ENCODE assay signal across 37 cellular contexts in genomic region chr13:32674503-32674902, GRCh38.
"Had no signal": no experiment of that assay in that cellular context is flagged by ENCODE, and none has a peak within 500 bp of the region (broad histone marks: within the 10 kb centered on the region; RNA-seq: fewer than 3 reads in every experiment).

No MANE protein-coding gene starts in this region.

- H3K27ac ChIP-seq: adrenal gland, ascending aorta, body of pancreas, breast epithelium, cardiac muscle cell had no signal

- H3K9me3 Mint-ChIP-seq: activated naive CD4-positive, alpha-beta T cell treated with anti-CD3 and anti-CD28 coated beads for 36 hours; activated naive CD4-positive, alpha-beta T cell treated with anti-CD3 and anti-CD28 coated beads, Interleukin-2, amount 10 ng/mL, durations not matched to agents 7 days and 5 days; activated naive CD4-positive, alpha-beta T cell treated with anti-CD3 and anti-CD28 coated beads, Interleukin-2, amount 50 U/mL, for 24 hours; activated naive CD4-positive, alpha-beta T cell treated with anti-CD3 and anti-CD28 coated beads, Interleukin-2, amount 50 U/mL, for 72 hours; activated naive CD8-positive, alpha-beta T cell treated with anti-CD3 and anti-CD28 coated beads for 36 hours; activated naive CD8-positive, alpha-beta T cell treated with anti-CD3 and anti-CD28 coated beads, Interleukin-2, amount 10 ng/mL, durations not matched to agents 7 days and 5 days; activated naive CD8-positive, alpha-beta T cell treated with anti-CD3 and anti-CD28 coated beads, Interleukin-2, amount 50 U/mL, for 24 hours; activated T-cell treated with anti-CD3 and anti-CD28 coated beads, Interleukin-2, amount 50 U/mL, for 24 hours; activated T-cell treated with anti-CD3 and anti-CD28 coated beads, Interleukin-2, amount 50 U/mL, for 4 hours; activated T-cell treated with anti-CD3 and anti-CD28 coated beads, Interleukin-2, amount 50 U/mL, for 72 hours; activated T-helper 1 cell treated with anti-CD3 and anti-CD28 coated beads, Interleukin-12 subunit alpha, Interleukin-12 subunit beta, Interleukin-2, Interleukin-4 antibody, amounts not matched to agents 30 ng/mL and 10 ng/mL and 1 ng/mL, durations not matched to agents 14 hours and 24 hours and 36 hours; activated T-helper 17 cell treated with anti-CD3 and anti-CD28 coated beads, Interleukin-2, amount 50 U/mL, for 72 hours; activated T-helper 2 cell treated with anti-CD3 and anti-CD28 coated beads, Interferon-gamma antibody, Interleukin-2, Interleukin-4, amounts not matched to agents 10 μg/mL and 5 μg/mL and 100 μg/mL, durations not matched to agents 14 hours and 24 hours and 36 hours; central memory CD8-positive, alpha-beta T cell had no signal

- H3K27me3 Mint-ChIP-seq: activated naive CD4-positive, alpha-beta T cell treated with anti-CD3 and anti-CD28 coated beads, Interleukin-2, amount 10 ng/mL, durations not matched to agents 7 days and 5 days; activated naive CD4-positive, alpha-beta T cell treated with anti-CD3 and anti-CD28 coated beads, Interleukin-2, amount 50 U/mL, for 24 hours; activated naive CD8-positive, alpha-beta T cell; activated naive CD8-positive, alpha-beta T cell treated with anti-CD3 and anti-CD28 coated beads for 36 hours; activated naive CD8-positive, alpha-beta T cell treated with anti-CD3 and anti-CD28 coated beads, Interleukin-2, amount 10 ng/mL, durations not matched to agents 7 days and 5 days; activated naive CD8-positive, alpha-beta T cell treated with anti-CD3 and anti-CD28 coated beads, Interleukin-2, amount 50 U/mL, for 24 hours; activated T-cell treated with anti-CD3 and anti-CD28 coated beads, Interleukin-2, amount 50 U/mL, for 24 hours; activated T-helper 17 cell treated with anti-CD3 and anti-CD28 coated beads, Interleukin-2, amount 50 U/mL, for 72 hours; brain; central memory CD8-positive, alpha-beta T cell had no signal

- H3K27ac Mint-ChIP-seq: activated naive CD4-positive, alpha-beta T cell treated with anti-CD3 and anti-CD28 coated beads for 36 hours; activated naive CD4-positive, alpha-beta T cell treated with anti-CD3 and anti-CD28 coated beads, Interleukin-2, amount 10 ng/mL, durations not matched to agents 7 days and 5 days; activated naive CD4-positive, alpha-beta T cell treated with anti-CD3 and anti-CD28 coated beads, Interleukin-2, amount 50 U/mL, for 24 hours; activated naive CD4-positive, alpha-beta T cell treated with anti-CD3 and anti-CD28 coated beads, Interleukin-2, amount 50 U/mL, for 72 hours; activated naive CD8-positive, alpha-beta T cell; activated naive CD8-positive, alpha-beta T cell treated with anti-CD3 and anti-CD28 coated beads for 36 hours; activated naive CD8-positive, alpha-beta T cell treated with anti-CD3 and anti-CD28 coated beads, Interleukin-2, amount 10 ng/mL, durations not matched to agents 7 days and 5 days; activated naive CD8-positive, alpha-beta T cell treated with anti-CD3 and anti-CD28 coated beads, Interleukin-2, amount 50 U/mL, for 24 hours; activated T-cell treated with anti-CD3 and anti-CD28 coated beads, Interleukin-2, amount 50 U/mL, for 24 hours; activated T-cell treated with anti-CD3 and anti-CD28 coated beads, Interleukin-2, amount 50 U/mL, for 72 hours; activated T-helper 1 cell treated with anti-CD3 and anti-CD28 coated beads, Interleukin-12 subunit alpha, Interleukin-12 subunit beta, Interleukin-2, Interleukin-4 antibody, amounts not matched to agents 30 ng/mL and 10 ng/mL and 1 ng/mL, durations not matched to agents 14 hours and 24 hours and 36 hours; activated T-helper 17 cell treated with anti-CD3 and anti-CD28 coated beads, Interleukin-2, amount 50 U/mL, for 72 hours; activated T-helper 2 cell treated with anti-CD3 and anti-CD28 coated beads, Interferon-gamma antibody, Interleukin-2, Interleukin-4, amounts not matched to agents 10 μg/mL and 5 μg/mL and 100 μg/mL, durations not matched to agents 14 hours and 24 hours and 36 hours; brain had no signal

- H3K4me3 ChIP-seq: adrenal gland, ascending aorta, body of pancreas, breast epithelium, cardiac muscle cell had no signal

- H3K9me3 ChIP-seq: adrenal gland, ascending aorta, body of pancreas had no signal

- DNase-seq: activated effector memory CD4-positive, alpha-beta T cell treated with anti-CD3 and anti-CD28 coated beads, Interleukin-2, amount 50 U/mL, for 16 hours; activated effector memory CD4-positive, alpha-beta T cell treated with Interleukin-2 at 50 U/mL for 16 hours; activated gamma-delta T cell; activated gamma-delta T cell treated with Interleukin-2 at 50 U/mL for 16 hours; activated naive CD4-positive, alpha-beta T cell; activated naive CD4-positive, alpha-beta T cell treated with anti-CD3 and anti-CD28 coated beads for 36 hours; activated naive CD4-positive, alpha-beta T cell treated with anti-CD3 and anti-CD28 coated beads, Interleukin-2, amount 10 ng/mL, durations not matched to agents 7 days and 5 days; activated naive CD4-positive, alpha-beta T cell treated with anti-CD3 and anti-CD28 coated beads, Interleukin-2, amount 50 U/mL, for 16 hours; activated naive CD4-positive, alpha-beta T cell treated with Interleukin-2 at 50 U/mL for 16 hours; activated naive CD8-positive, alpha-beta T cell treated with anti-CD3 and anti-CD28 coated beads for 36 hours; activated naive CD8-positive, alpha-beta T cell treated with anti-CD3 and anti-CD28 coated beads, Interleukin-2, amount 10 ng/mL, durations not matched to agents 7 days and 5 days; activated naive CD8-positive, alpha-beta T cell treated with anti-CD3 and anti-CD28 coated beads, Interleukin-2, amount 50 U/mL, for 24 hours; activated T-cell treated with anti-CD3 and anti-CD28 coated beads, Interleukin-2, amount 50 U/mL, for 24 hours; activated T-cell treated with anti-CD3 and anti-CD28 coated beads, Interleukin-2, amount 50 U/mL, for 4 hours; activated T-cell treated with anti-CD3 and anti-CD28 coated beads, Interleukin-2, amount 50 U/mL, for 48 hours; activated T-cell treated with anti-CD3 and anti-CD28 coated beads, Interleukin-2, amount 50 U/mL, for 72 hours; adrenal gland; amniotic stem cell; amygdala; anterior cingulate cortex; aorta; body of pancreas; brain microvascular endothelial cell; caudate nucleus; central memory CD4-positive, alpha-beta T cell; cerebellar nuclear complex had no signal

- H3K4me3 Mint-ChIP-seq: activated naive CD4-positive, alpha-beta T cell treated with anti-CD3 and anti-CD28 coated beads for 36 hours; activated naive CD4-positive, alpha-beta T cell treated with anti-CD3 and anti-CD28 coated beads, Interleukin-2, amount 10 ng/mL, durations not matched to agents 7 days and 5 days; activated naive CD4-positive, alpha-beta T cell treated with anti-CD3 and anti-CD28 coated beads, Interleukin-2, amount 50 U/mL, for 24 hours; activated naive CD8-positive, alpha-beta T cell; activated naive CD8-positive, alpha-beta T cell treated with anti-CD3 and anti-CD28 coated beads for 36 hours; activated naive CD8-positive, alpha-beta T cell treated with anti-CD3 and anti-CD28 coated beads, Interleukin-2, amount 10 ng/mL, durations not matched to agents 7 days and 5 days; activated naive CD8-positive, alpha-beta T cell treated with anti-CD3 and anti-CD28 coated beads, Interleukin-2, amount 50 U/mL, for 24 hours; activated T-cell treated with anti-CD3 and anti-CD28 coated beads, Interleukin-2, amount 50 U/mL, for 24 hours; activated T-cell treated with anti-CD3 and anti-CD28 coated beads, Interleukin-2, amount 50 U/mL, for 4 hours; activated T-cell treated with anti-CD3 and anti-CD28 coated beads, Interleukin-2, amount 50 U/mL, for 72 hours; activated T-helper 1 cell treated with anti-CD3 and anti-CD28 coated beads, Interleukin-12 subunit alpha, Interleukin-12 subunit beta, Interleukin-2, Interleukin-4 antibody, amounts not matched to agents 30 ng/mL and 10 ng/mL and 1 ng/mL, durations not matched to agents 14 hours and 24 hours and 36 hours; activated T-helper 17 cell treated with anti-CD3 and anti-CD28 coated beads, Interleukin-2, amount 50 U/mL, for 72 hours; brain; central memory CD8-positive, alpha-beta T cell had no signal

- ATAC-seq: activated naive CD4-positive, alpha-beta T cell treated with anti-CD3 and anti-CD28 coated beads, Interleukin-2, amount 50 U/mL, for 72 hours; activated naive CD8-positive, alpha-beta T cell treated with anti-CD3 and anti-CD28 coated beads, Interleukin-2, amount 50 U/mL, for 24 hours; activated T-cell treated with anti-CD3 and anti-CD28 coated beads, Interleukin-2, amount 50 U/mL, for 4 hours; activated T-cell treated with anti-CD3 and anti-CD28 coated beads, Interleukin-2, amount 50 U/mL, for 72 hours; activated T-helper 17 cell treated with anti-CD3 and anti-CD28 coated beads, Interleukin-2, amount 50 U/mL, for 72 hours; body of pancreas had no signal

- H3K4me1 ChIP-seq: adrenal gland, ascending aorta, body of pancreas, breast epithelium had no signal

- H3K36me3 ChIP-seq: adrenal gland, brain microvascular endothelial cell, breast epithelium had no signal

- H3K4me1 Mint-ChIP-seq: activated naive CD4-positive, alpha-beta T cell treated with anti-CD3 and anti-CD28 coated beads, Interleukin-2, amount 10 ng/mL, durations not matched to agents 7 days and 5 days; activated naive CD4-positive, alpha-beta T cell treated with anti-CD3 and anti-CD28 coated beads, Interleukin-2, amount 50 U/mL, for 24 hours; activated naive CD8-positive, alpha-beta T cell treated with anti-CD3 and anti-CD28 coated beads, Interleukin-2, amount 10 ng/mL, durations not matched to agents 7 days and 5 days; activated T-helper 17 cell treated with anti-CD3 and anti-CD28 coated beads, Interleukin-2, amount 50 U/mL, for 72 hours; brain; central memory CD8-positive, alpha-beta T cell had no signal
